9 cellular contexts compared by ENCODE assay signal in the genomic region with DNA sequence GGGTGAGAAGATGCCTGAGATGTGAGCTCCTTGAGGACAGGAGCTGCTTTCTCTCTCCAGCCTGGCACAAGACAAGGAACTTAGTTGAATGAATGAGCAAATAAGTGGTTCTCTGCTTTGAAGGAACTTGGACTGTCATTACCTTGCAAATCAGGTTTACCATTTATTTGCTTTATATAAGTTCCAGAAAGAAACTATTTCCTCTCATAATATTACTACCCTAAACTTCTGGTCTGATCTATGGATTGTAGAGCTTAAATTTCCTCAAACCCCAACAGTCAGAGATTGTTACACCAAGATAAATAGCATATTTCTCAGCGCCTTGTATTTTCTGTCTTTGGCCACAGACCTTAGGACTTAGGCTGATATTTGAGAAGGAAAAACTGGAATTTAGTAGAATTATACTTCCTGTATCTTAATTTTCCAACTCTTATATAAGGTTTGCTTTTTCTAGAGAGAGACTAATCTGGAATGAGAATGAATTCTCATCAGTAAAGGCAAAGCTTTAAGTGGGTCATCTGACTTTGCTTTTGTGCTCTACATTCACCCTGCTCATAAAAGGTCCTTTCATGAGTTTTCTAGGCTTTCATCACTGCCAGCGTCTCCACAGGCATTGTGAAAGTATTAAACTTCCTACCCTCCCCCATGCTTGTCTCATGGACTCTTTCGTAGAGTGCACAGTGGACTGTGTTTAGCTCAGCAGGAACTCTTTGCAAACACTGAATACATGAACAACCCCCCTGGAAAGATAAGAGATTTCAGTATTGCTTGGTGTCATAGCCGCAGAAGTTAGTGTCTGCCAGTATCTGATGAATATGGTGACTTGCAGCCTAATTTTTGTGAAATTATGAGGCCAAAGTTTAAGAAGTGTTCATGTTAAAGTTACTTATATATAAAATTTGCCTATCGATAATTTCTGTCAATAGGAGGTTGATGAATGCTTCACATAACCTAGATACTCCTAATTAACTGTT.
A peak's percentile ranks its signal among the peaks of the same experiment; 100 is the strongest.
DNase-seq lines count a peak whose midpoint lies in the region; ATAC-seq, FAIRE-seq and TF ChIP-seq lines count a peak whose summit lies in the region.
"Had no signal": no experiment of that assay in that cellular context is flagged by ENCODE, and none has a peak within 500 bp of the region (broad histone marks: within the 10 kb centered on the region; RNA-seq: fewer than 3 reads in every experiment).

No MANE protein-coding gene starts in this region.

- ATAC-seq in pancreas, result peak in 3 of 4 donors; percentile 85 to 89 (median 88)
- ATAC-seq in T-helper 17 cell, result no peak

- peaks cover 19% of the 10 kb centered on the region for H3K4me1 Mint-ChIP-seq in T-helper 17 cell

- no peaks in the 10 kb centered on the region for H3K27me3 Mint-ChIP-seq in T-helper 17 cell

- intact Hi-C loops in pancreas (cut with DNase I) (no loop called here), vagina (cut with DNase I) (no loop called here)

- CTCF ChIA-PET in HEK293 (lab: Yijun Ruan, JAX), result interaction anchor here (0.7 to 1.0 kb wide), 3 partner anchors 38 to 55 kb away, joined by 4 read pairs; no protein-coding TSS in a partner anchor

- H3K36me3 ChIP-seq in HEK293 (ENCODE audit: control insufficient read depth in 2 of 2, insufficient read depth in 1 of 2, low read length in 2 of 2) (peaks cover 8 to 11% of the 10 kb centered on the region in 2 experiments; a peak in 2 of 3 replicates), SK-N-MC (ENCODE audit: insufficient read depth, low read length) (peaks cover 10% of the 10 kb centered on the region; the same call in 1 of the 2 replicates), pancreas (no peaks in the 10 kb centered on the region), vagina (peaks cover 0 to 15% of the 10 kb centered on the region in 2 donors)

- no peak for FAIRE-seq in pancreas (lab: Jason Lieb, UNC)

- peak overlapping the region; percentile 22 for H3K9ac ChIP-seq in SK-N-MC (ENCODE audit: insufficient read length)

- POLR2A ChIA-PET in HEK293 (lab: Yijun Ruan, JAX), result no interaction called here

- no peak overlapping the region for H3K4me3 ChIP-seq in HEK293 (ENCODE audit: low read depth, low read length)
- peak overlapping the region; percentile 55 for H3K4me3 ChIP-seq in SK-N-MC
- H3K4me3 ChIP-seq in foreskin fibroblast (ENCODE audit: low read depth in 1 of 2, low read length in 2 of 2), result no peak overlapping the region
- H3K4me3 ChIP-seq in pancreas, result no peak overlapping the region
- no peak overlapping the region for H3K4me3 ChIP-seq in vagina
- H3K4me3 ChIP-seq: stomach had no signal

- peak overlapping the region; percentile 20; the same call in 1 of the 2 replicates for H3K27ac ChIP-seq in HEK293 (ENCODE audit: extremely low read depth, low read depth, low read length)
- peak overlapping the region; percentile 85 for H3K27ac ChIP-seq in SK-N-MC
- peak overlapping the region in 2 of 4 donors; percentile 22 to 49 for H3K27ac ChIP-seq in pancreas
- no peak overlapping the region for H3K27ac ChIP-seq in vagina
- H3K27ac ChIP-seq: stomach had no signal

- DNase-seq in SK-N-MC (ENCODE audit: low read depth, low spot score) (peak; percentile 24), foreskin fibroblast (peak; percentile 10 to 45), pancreas (no peak), T-helper 17 cell (no peak), vagina (ENCODE audit: extremely low spot score in 2 of 2) (no peak), NCI-H2029 (lab: John Stamatoyannopoulos, UW) (no peak), NCI-H2029 treated with DMSO at 0.1 percent for 48 hours (lab: John Stamatoyannopoulos, UW) (no peak)
- DNase-seq: stomach had no signal

- peaks cover 9% of the 10 kb centered on the region for H3K36me3 Mint-ChIP-seq in T-helper 17 cell (ENCODE audit: low read depth)

- H3K9me3 ChIP-seq in HEK293 (ENCODE audit: control insufficient read depth, insufficient read depth, low read depth, low read length) (no peaks in the 10 kb centered on the region), SK-N-MC (ENCODE audit: low read depth, low read length) (no peaks in the 10 kb centered on the region), pancreas (no peaks in the 10 kb centered on the region), T-helper 17 cell (ENCODE audit: control insufficient read depth, low read length, poor library complexity, severe bottlenecking) (no peaks in the 10 kb centered on the region), vagina (no peaks in the 10 kb centered on the region)
- H3K9me3 ChIP-seq: stomach had no signal

- TF ChIP-seq POLR2A in vagina (IDR thresholded peaks at IDR 0.05), result no peak

- WGBS in pancreas, 2 donors, result 66% methylated on average over 5 of the region's 5 CpGs

- H3K4me1 ChIP-seq in HEK293 (ENCODE audit: control insufficient read depth, insufficient read depth, low read length) (peaks cover 14% of the 10 kb centered on the region), pancreas (no peaks in the 10 kb centered on the region), vagina (peaks cover 6% of the 10 kb centered on the region)

- no peak overlapping the region for H3K27ac Mint-ChIP-seq in T-helper 17 cell

- H3K27me3 ChIP-seq in pancreas (no peaks in the 10 kb centered on the region), vagina (no peaks in the 10 kb centered on the region)
- H3K27me3 ChIP-seq: stomach had no signal

- H3K4me3 Mint-ChIP-seq in T-helper 17 cell, result no peak overlapping the region

- no peak for TF ChIP-seq CTCF in HEK293 (tag by site-specific recombination; IDR thresholded peaks at IDR 0.05)
- no peak for TF ChIP-seq CTCF in foreskin fibroblast (IDR thresholded peaks at IDR 0.05; ENCODE audit: low read depth, low read length)
- TF ChIP-seq CTCF in pancreas (IDR thresholded peaks at IDR 0.05), result no peak
- TF ChIP-seq CTCF in vagina (IDR thresholded peaks at IDR 0.05), result no peak

TF ChIP-seq in HEK293, 187 proteins besides CTCF, POLR2A, EP300 and RAD21 (continues in another document):
- TF ChIP-seq ZNF747 (tag by site-specific recombination; IDR thresholded peaks at IDR 0.05) (no peak), ZNF610 (tag by site-specific recombination; IDR thresholded peaks at IDR 0.05; ENCODE audit: borderline replicate concordance) (0 out of 2 replicates have a peak, but pooled peaks have one; percentile 32), PRDM1 (tag by site-specific recombination; IDR thresholded peaks at IDR 0.05) (no peak)
- TF ChIP-seq, protein P1, sequence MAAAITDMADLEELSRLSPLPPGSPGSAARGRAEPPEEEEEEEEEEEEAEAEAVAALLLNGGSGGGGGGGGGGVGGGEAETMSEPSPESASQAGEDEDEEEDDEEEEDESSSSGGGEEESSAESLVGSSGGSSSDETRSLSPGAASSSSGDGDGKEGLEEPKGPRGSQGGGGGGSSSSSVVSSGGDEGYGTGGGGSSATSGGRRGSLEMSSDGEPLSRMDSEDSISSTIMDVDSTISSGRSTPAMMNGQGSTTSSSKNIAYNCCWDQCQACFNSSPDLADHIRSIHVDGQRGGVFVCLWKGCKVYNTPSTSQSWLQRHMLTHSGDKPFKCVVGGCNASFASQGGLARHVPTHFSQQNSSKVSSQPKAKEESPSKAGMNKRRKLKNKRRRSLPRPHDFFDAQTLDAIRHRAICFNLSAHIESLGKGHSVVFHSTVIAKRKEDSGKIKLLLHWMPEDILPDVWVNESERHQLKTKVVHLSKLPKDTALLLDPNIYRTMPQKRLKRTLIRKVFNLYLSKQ (tag by site-specific recombination; IDR thresholded peaks at IDR 0.05; ENCODE audit: borderline replicate concordance), result no peak
- TF ChIP-seq, protein P2, sequence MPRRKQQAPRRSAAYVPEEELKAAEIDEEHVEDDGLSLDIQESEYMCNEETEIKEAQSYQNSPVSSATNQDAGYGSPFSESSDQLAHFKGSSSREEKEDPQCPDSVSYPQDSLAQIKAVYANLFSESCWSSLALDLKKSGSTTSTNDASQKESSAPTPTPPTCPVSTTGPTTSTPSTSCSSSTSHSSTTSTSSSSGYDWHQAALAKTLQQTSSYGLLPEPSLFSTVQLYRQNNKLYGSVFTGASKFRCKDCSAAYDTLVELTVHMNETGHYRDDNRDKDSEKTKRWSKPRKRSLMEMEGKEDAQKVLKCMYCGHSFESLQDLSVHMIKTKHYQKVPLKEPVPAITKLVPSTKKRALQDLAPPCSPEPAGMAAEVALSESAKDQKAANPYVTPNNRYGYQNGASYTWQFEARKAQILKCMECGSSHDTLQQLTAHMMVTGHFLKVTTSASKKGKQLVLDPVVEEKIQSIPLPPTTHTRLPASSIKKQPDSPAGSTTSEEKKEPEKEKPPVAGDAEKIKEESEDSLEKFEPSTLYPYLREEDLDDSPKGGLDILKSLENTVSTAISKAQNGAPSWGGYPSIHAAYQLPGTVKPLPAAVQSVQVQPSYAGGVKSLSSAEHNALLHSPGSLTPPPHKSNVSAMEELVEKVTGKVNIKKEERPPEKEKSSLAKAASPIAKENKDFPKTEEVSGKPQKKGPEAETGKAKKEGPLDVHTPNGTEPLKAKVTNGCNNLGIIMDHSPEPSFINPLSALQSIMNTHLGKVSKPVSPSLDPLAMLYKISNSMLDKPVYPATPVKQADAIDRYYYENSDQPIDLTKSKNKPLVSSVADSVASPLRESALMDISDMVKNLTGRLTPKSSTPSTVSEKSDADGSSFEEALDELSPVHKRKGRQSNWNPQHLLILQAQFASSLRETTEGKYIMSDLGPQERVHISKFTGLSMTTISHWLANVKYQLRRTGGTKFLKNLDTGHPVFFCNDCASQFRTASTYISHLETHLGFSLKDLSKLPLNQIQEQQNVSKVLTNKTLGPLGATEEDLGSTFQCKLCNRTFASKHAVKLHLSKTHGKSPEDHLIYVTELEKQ (tag by site-specific recombination; IDR thresholded peaks at IDR 0.05; ENCODE audit: borderline replicate concordance), result no peak

Comparison
In these comparisons a context has a peak if more than half of its experiments do, and no peak if none do; other contexts are left out.
1. DNase-seq: peak in SK-N-MC (single experiment) and foreskin fibroblast (2 of 2); none in pancreas (0 of 6), T-helper 17 cell (0 of 3), vagina (0 of 2), NCI-H2029 (single experiment) and NCI-H2029 treated with DMSO at 0.1 percent for 48 hours (single experiment).